Comparison of ENCODE assay signal across 8 cellular contexts in genomic region chr11:65712633-65713076, GRCh38. TPM values are rescaled to one million over a fixed set of nuclear protein-coding genes. Genes with fewer than 3 reads are reported as not detected.
A peak's percentile ranks its signal among the peaks of the same experiment; 100 is the strongest.
DNase-seq lines count a peak whose midpoint lies in the region; ATAC-seq, FAIRE-seq and TF ChIP-seq lines count a peak whose summit lies in the region.

No MANE protein-coding gene starts in this region.

- peaks cover 12% of the 10 kb centered on the region for H3K79me2 ChIP-seq in PC-9 (ENCODE audit: low read depth)

- H3K27me3 ChIP-seq in PC-9 (ENCODE audit: insufficient read depth, low read depth) (no peaks in the 10 kb centered on the region), prostate gland (replicated peaks; ENCODE audit: insufficient read depth) (no peaks in the 10 kb centered on the region)

- no peak for ATAC-seq in HG03457 (IDR thresholded peaks at IDR 0.05; ENCODE audit: unreplicated experiment)

- DNase-seq in PC-9 (no peak), epithelial cell of proximal tubule (ENCODE audit: low read depth) (no peak), prostate gland (ENCODE audit: low spot score) (no peak), NCI-H2081 treated with DMSO at 0.1 percent for 48 hours (lab: John Stamatoyannopoulos, UW) (no peak), kidney glomerular epithelial cell (lab: John Stamatoyannopoulos, UW) (no peak), NCI-H82 treated with DMSO at 0.1 percent for 48 hours (lab: John Stamatoyannopoulos, UW; ENCODE audit: unreplicated experiment) (no peak)

- TF ChIP-seq POLR2A in prostate gland (IDR thresholded peaks at IDR 0.05): no peak

- CTCF ChIA-PET in PC-9 (lab: Charles Lee): interaction anchor here (0.6 to 2.3 kb wide), 8 partner anchors 26 to 172 kb away, joined by 3 to 22 read pairs (median 8); partner anchors contain the start of gene AP5B1

- TF ChIP-seq CTCF in PC-9 (conservative IDR thresholded peaks at IDR 0.05) (no peak), epithelial cell of proximal tubule (conservative IDR thresholded peaks at IDR 0.05; ENCODE audit: low read depth, low read length) (no peak), prostate gland (IDR thresholded peaks at IDR 0.05) (no peak)

- peak overlapping the region; percentile 82 for H3K4me2 ChIP-seq in PC-9

- no peak overlapping the region for H3K27ac ChIP-seq in PC-9
- peak overlapping the region; percentile 96 to 99 for H3K27ac ChIP-seq in prostate gland

- TSS peak; percentile 59 for BruUV-seq in PC-9 (replicated peaks; lab: Mats Ljungman, UMichigan)

- H3K36me3 ChIP-seq in PC-9 (ENCODE audit: low read depth): peaks cover 9% of the 10 kb centered on the region; the same call in 1 of the 2 replicates
- H3K36me3 ChIP-seq in prostate gland: peaks cover 16 to 29% of the 10 kb centered on the region in 2 donors

- whole genome bisulfite sequencing in prostate gland: 28% methylated on average over 11 of the region's 11 CpGs

- H2AFZ ChIP-seq in PC-9: no peak overlapping the region

- POLR2A ChIA-PET in PC-9 (lab: Charles Lee; ENCODE audit: unreplicated experiment): interaction anchor here (0.6 to 1.3 kb wide), 16 partner anchors 8 to 590 kb away, joined by 3 to 37 read pairs (median 5); partner anchors contain the start of genes MRPL49, RELA and RNASEH2C

- peaks cover 13% of the 10 kb centered on the region for H3K4me1 ChIP-seq in PC-9 (replicated peaks; ENCODE audit: insufficient read depth)
- peaks cover 3% of the 10 kb centered on the region for H3K4me1 ChIP-seq in prostate gland (replicated peaks)

- H3K9me2 ChIP-seq in PC-9 (ENCODE audit: insufficient read depth): no peaks in the 10 kb centered on the region

- H3K9me3 ChIP-seq in PC-9 (ENCODE audit: insufficient read depth, low read depth) (no peaks in the 10 kb centered on the region), prostate gland (no peaks in the 10 kb centered on the region)

- H4K20me1 ChIP-seq in PC-9 (ENCODE audit: insufficient read depth): peaks cover 5% of the 10 kb centered on the region

- peak; percentile 96 for FAIRE-seq in G401.6 (lab: Jason Lieb, UNC)

- H3K4me3 ChIP-seq in PC-9: peak overlapping the region; percentile 86
- peak overlapping the region; percentile 74 for H3K4me3 ChIP-seq in epithelial cell of proximal tubule (ENCODE audit: low read depth, low read length)
- peak overlapping the region; percentile 48 to 72 for H3K4me3 ChIP-seq in prostate gland

- intact Hi-C loops in PC-9 (cut with micrococcal nuclease; ENCODE audit: unreplicated experiment) (loop anchor here (1.0 to 5.0 kb wide), 2 partner anchors 140 to 145 kb away; partner anchors contain the start of genes FAM89B and ZNRD2), prostate gland (cut with DNase I) (loop anchor here (2.0 to 5.0 kb wide), 2 partner anchors 70 to 106 kb away; partner anchors contain the start of gene AP5B1)

- peaks cover 22% of the 10 kb centered on the region; the same call in 1 of the 2 replicates for H3F3A ChIP-seq in PC-9 (ENCODE audit: insufficient read depth, low read depth)

RNA-seq across cellular contexts. Expression of gene KAT5, which starts 0.6 kb away (rescaled TPM):
- total RNA-seq in PC-9 (2021) (49.6 and 57.1 TPM in 2 replicates), epithelial cell of proximal tubule (47.2 and 72.2 TPM in 2 replicates), prostate gland (100 to 1,000 TPM in 1 of 2 donors, 10 to 100 TPM in 1; 74.8 to 107 TPM)

RNA-seq across cellular contexts. Expression of gene RNASEH2C, which starts 7.9 kb away (rescaled TPM):
- total RNA-seq in PC-9 (2021) (31.8 and 42.4 TPM in 2 replicates), epithelial cell of proximal tubule (76.7 and 81.1 TPM in 2 replicates), prostate gland (100 to 1,000 TPM in 1 of 2 donors, 10 to 100 TPM in 1; 78.0 to 166 TPM)

RNA-seq across cellular contexts. Expression of gene RELA, which starts 49.9 kb away (rescaled TPM):
- total RNA-seq in PC-9 (2021) (59.5 and 86.8 TPM in 2 replicates), epithelial cell of proximal tubule (63.6 and 73.0 TPM in 2 replicates), prostate gland (10 to 100 TPM; 51.8 to 98.4 TPM)
